8 cellular contexts compared by ENCODE assay signal in genomic region chr2:168912466-168913170, GRCh38. TPM values are rescaled to one million over a fixed set of nuclear protein-coding genes. Genes with fewer than 3 reads are reported as not detected.
DNase-seq lines count a peak whose midpoint lies in the region; ATAC-seq, FAIRE-seq and TF ChIP-seq lines count a peak whose summit lies in the region.

No MANE protein-coding gene starts in this region.

- peaks cover 2% of the 10 kb centered on the region; the same call in 1 of the 2 replicates for H3K27me3 ChIP-seq in H7 (ENCODE audit: control insufficient read depth, insufficient read depth, low read length)
- H3K27me3 ChIP-seq in RWPE2 (ENCODE audit: insufficient read depth, poor library complexity, severe bottlenecking), result peaks cover 9% of the 10 kb centered on the region
- no peaks in the 10 kb centered on the region for H3K27me3 ChIP-seq in pancreas

- peak overlapping the region; percentile 6; the same call in 1 of the 2 replicates for H3K4me3 ChIP-seq in H7 (ENCODE audit: insufficient read depth, low read depth, low read length)
- H3K4me3 ChIP-seq in RWPE2 (ENCODE audit: severe bottlenecking), result no peak overlapping the region
- H3K4me3 ChIP-seq in pancreas, result no peak overlapping the region

- FAIRE-seq in pancreas (lab: Jason Lieb, UNC), result no peak

- no peak for TF ChIP-seq CTCF in RWPE2 (IDR thresholded peaks at IDR 0.05; ENCODE audit: poor library complexity, severe bottlenecking)
- TF ChIP-seq CTCF in pancreas (IDR thresholded peaks at IDR 0.05), result no peak
- TF ChIP-seq CTCF in GM20000 (IDR thresholded peaks at IDR 0.05; ENCODE audit: extremely low read depth, missing control alignments), result no peak

- DNase-seq in H7 (peak; percentile 70), RWPE2 (ENCODE audit: low spot score) (no peak), fibroblast of peridontal ligament (ENCODE audit: extremely low read depth) (peak; percentile 31), pancreas (peak in 5 of 6 donors; percentile 11 to 75 (median 35)), epidermal melanocyte (ENCODE audit: insufficient read length, low spot score) (no peak), GM20000 (ENCODE audit: low spot score) (no peak), GM19240 (ENCODE audit: insufficient read length, low spot score) (no peak)

- 17 to 25% methylated on average over 20 of the region's 20 CpGs for WGBS in pancreas, 2 donors

- H3K27ac ChIP-seq in RWPE2 (ENCODE audit: poor library complexity, severe bottlenecking) (no peak overlapping the region), pancreas (no peak overlapping the region)

- ATAC-seq in RWPE2 (ENCODE audit: low read depth) (peak; percentile 85), pancreas (peak; percentile 64 to 87 (median 80)), GM19455 (IDR thresholded peaks at IDR 0.05; ENCODE audit: unreplicated experiment) (no peak)

- H3K4me1 ChIP-seq in RWPE2 (ENCODE audit: insufficient read depth, poor library complexity, severe bottlenecking) (no peaks in the 10 kb centered on the region), pancreas (no peaks in the 10 kb centered on the region)

- H3K9me3 ChIP-seq in RWPE2 (ENCODE audit: severe bottlenecking), result no peaks in the 10 kb centered on the region
- no peaks in the 10 kb centered on the region for H3K9me3 ChIP-seq in pancreas

- intact Hi-C loops in pancreas (cut with DNase I), result loop anchor here in 1 of 3 donors (10.0 kb wide), 1 partner anchor 138 kb away; no protein-coding TSS in a partner anchor

- no peaks in the 10 kb centered on the region for H3K36me3 ChIP-seq in H7 (replicated peaks; ENCODE audit: control insufficient read depth, insufficient read depth, low read length)
- H3K36me3 ChIP-seq in RWPE2 (ENCODE audit: low read depth), result no peaks in the 10 kb centered on the region
- no peaks in the 10 kb centered on the region for H3K36me3 ChIP-seq in pancreas

RNA-seq across cellular contexts. Expression of gene G6PC2, which starts 11.5 kb away (rescaled TPM):
- not detected in 2 replicates for total RNA-seq in H7 (2014; rRNA removed; shearing (Covaris generic))
- total RNA-seq in pancreas, result 10 to 100 TPM in 3 of 6 donors, 1 to 10 TPM in 3; 2.2 to 33.7 (median 11.1) TPM
- polyA plus RNA-seq in pancreas, result 100 to 1,000 TPM in 1 of 2 donors, 10 to 100 TPM in 1; 25.0 to 262 TPM

RNA-seq across cellular contexts. Expression of gene SPC25, which starts 22.4 kb away (rescaled TPM):
- 11.9 and 13.9 TPM in 2 replicates for total RNA-seq in H7 (2014; rRNA removed; shearing (Covaris generic))
- 1 to 10 TPM in 3 of 6 donors, under 1 TPM in 3; 0.14 to 2.5 (median 0.67) TPM for total RNA-seq in pancreas
- 1 to 10 TPM in 1 of 2 donors, under 1 TPM in 1; 0.61 to 4.2 TPM for polyA plus RNA-seq in pancreas

Comparison
In these comparisons a context has a peak if more than half of its experiments do, and no peak if none do; other contexts are left out.
1. DNase-seq: peak in H7 (single experiment), fibroblast of peridontal ligament (single experiment) and pancreas (5 of 6); none in RWPE2 (single experiment), epidermal melanocyte (single experiment), GM20000 (single experiment) and GM19240 (single experiment).